ENCODE assay signal across 23 cellular contexts in the genomic region with DNA sequence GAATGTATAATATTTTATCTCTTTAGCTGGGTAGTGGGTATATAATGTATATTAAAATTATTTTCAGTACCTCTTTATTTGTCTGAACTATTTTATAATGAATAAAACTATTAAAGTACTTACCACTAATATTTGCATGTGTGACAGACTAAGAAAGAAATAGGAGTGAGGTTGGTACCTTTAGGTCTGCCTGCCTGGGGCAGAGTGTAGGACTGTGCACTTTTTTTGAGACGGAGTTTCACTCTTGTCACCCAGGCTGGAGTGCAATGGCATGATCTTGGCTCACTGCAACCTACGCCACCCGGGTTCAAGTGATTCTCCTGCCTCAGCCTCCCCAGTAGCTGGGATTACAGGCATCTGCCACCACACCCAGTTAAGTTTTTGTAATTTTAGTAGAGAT. TPM values are rescaled to one million over a fixed set of nuclear protein-coding genes. Genes with fewer than 3 reads are reported as not detected.
A peak's percentile ranks its signal among the peaks of the same experiment; 100 is the strongest.
DNase-seq lines count a peak whose midpoint lies in the region; ATAC-seq and TF ChIP-seq lines count a peak whose summit lies in the region.
"Had no signal": no experiment of that assay in that cellular context is flagged by ENCODE, and none has a peak within 500 bp of the region (broad histone marks: within the 10 kb centered on the region; RNA-seq: fewer than 3 reads in every experiment).

No MANE protein-coding gene starts in this region.

- H3K56ac ChIP-seq in mesendoderm (ENCODE audit: low read length): no peak overlapping the region

- H4K5ac ChIP-seq in mesendoderm (ENCODE audit: low read length): no peak overlapping the region

- no peak overlapping the region for H3K18ac ChIP-seq in mesendoderm (ENCODE audit: low read length)

- H2BK15ac ChIP-seq in mesendoderm (replicated peaks; ENCODE audit: low read depth): no peak overlapping the region

- H3K9ac ChIP-seq in mesendoderm (ENCODE audit: low read length): no peak overlapping the region

- no CpG with 5 or more reads among the region's 3 CpGs for whole genome bisulfite sequencing in mesendoderm (ENCODE audit: extremely low coverage, insufficient coverage, low lambda C conversion rate)

- no peak overlapping the region for H2BK5ac ChIP-seq in mesendoderm (ENCODE audit: low read length)

- no peaks in the 10 kb centered on the region for H3K79me2 ChIP-seq in mesendoderm (ENCODE audit: control insufficient read depth, insufficient read depth, low read length)

- no peak overlapping the region for H4K8ac ChIP-seq in mesendoderm (ENCODE audit: low read depth, low read length)

- H3K4me1 ChIP-seq in mesendoderm (ENCODE audit: control insufficient read depth, low read depth, low read length): peaks cover 4% of the 10 kb centered on the region
- H3K4me1 ChIP-seq: HAP-1, prostate gland had no signal

- H3K4me3 ChIP-seq in mesendoderm (ENCODE audit: low read length): no peak overlapping the region
- H3K4me3 ChIP-seq: coronary artery, HAP-1, heart left ventricle, prostate gland had no signal

- no peak for TF ChIP-seq POLR2A in GM18505 (IDR thresholded peaks at IDR 0.05; ENCODE audit: borderline replicate concordance, extremely low read depth, insufficient read depth, insufficient read length)

- no peak overlapping the region for H3K27ac ChIP-seq in mesendoderm (ENCODE audit: low read depth, low read length)
- H3K27ac ChIP-seq: coronary artery, epithelial cell of prostate, heart left ventricle, prostate gland had no signal

- H3K23ac ChIP-seq in mesendoderm (ENCODE audit: low read length): no peak overlapping the region

- H3K27me3 ChIP-seq in mesendoderm (ENCODE audit: insufficient read depth, low read length, poor library complexity): no peaks in the 10 kb centered on the region
- H3K27me3 ChIP-seq: heart left ventricle had no signal

- H3K36me3 ChIP-seq in mesendoderm (ENCODE audit: control insufficient read depth, insufficient read depth, low read length): no peaks in the 10 kb centered on the region
- H3K36me3 ChIP-seq: HAP-1, heart left ventricle, prostate gland had no signal

- H3K79me1 ChIP-seq in mesendoderm (ENCODE audit: low read length): peaks cover 6% of the 10 kb centered on the region

- H2AK5ac ChIP-seq in mesendoderm (ENCODE audit: low read length): no peak overlapping the region

- H3K4me2 ChIP-seq in mesendoderm (ENCODE audit: low read length): no peak overlapping the region

- H2BK120ac ChIP-seq in mesendoderm (ENCODE audit: low read depth, low read length): no peak overlapping the region

- no peak overlapping the region for H3K4ac ChIP-seq in mesendoderm (ENCODE audit: low read depth, low read length)

- DNase-seq in mesendoderm (no peak), NCI-H187 treated with DMSO at 0.1 percent for 48 hours (lab: John Stamatoyannopoulos, UW) (no peak)
- no peak for DNase-seq in stimulated activated CD4-positive, alpha-beta T cell treated with anti-CD3 and anti-CD28 coated beads, Interleukin-4, amount 100 ng/mL, for 4 hours
- DNase-seq: activated CD8-positive, alpha-beta memory T cell treated with anti-CD3 and anti-CD28 coated beads for 24 hours; activated gamma-delta T cell; COR-L47; GDM1; heart left ventricle; KBM-7; naive B cell; NCI-H1417; NCI-H446 treated with DMSO at 0.1 percent for 48 hours; stimulated activated CD4-positive, alpha-beta T cell treated with anti-CD3 and anti-CD28 coated beads, Interleukin-12 subunit alpha, Interleukin-12 subunit beta, amount 100 ng/mL, for 4 hours; substantia nigra had no signal

- ATAC-seq in GM18505 (IDR thresholded peaks at IDR 0.05; ENCODE audit: unreplicated experiment): peak; percentile 60
- peak; percentile 45 for ATAC-seq in GM19463 (IDR thresholded peaks at IDR 0.05; ENCODE audit: unreplicated experiment)
- peak; percentile 50 for ATAC-seq in HG02852 (IDR thresholded peaks at IDR 0.05; ENCODE audit: unreplicated experiment)
- ATAC-seq in HG03457 (IDR thresholded peaks at IDR 0.05; ENCODE audit: unreplicated experiment): peak; percentile 44
- ATAC-seq in SK-N-SH treated with all-trans-retinoic acid at 6 μM for 48 hours: no peak
- ATAC-seq: heart left ventricle had no signal

TF ChIP-seq in SK-N-SH treated with all-trans-retinoic acid at 6 μM for 48 hours, 23 proteins besides CTCF, POLR2A, EP300 and RAD21:
- TF ChIP-seq CSDC2 (CRISPR knock-in tag; IDR thresholded peaks at IDR 0.05) (no peak), TOX (CRISPR knock-in tag; IDR thresholded peaks at IDR 0.05; ENCODE audit: borderline replicate concordance) (no peak), ZFP3 (CRISPR knock-in tag; IDR thresholded peaks at IDR 0.05) (no peak), SNAI2 (CRISPR knock-in tag; IDR thresholded peaks at IDR 0.05) (no peak), ZNF8 (CRISPR knock-in tag; IDR thresholded peaks at IDR 0.05) (no peak), RARB (CRISPR knock-in tag; IDR thresholded peaks at IDR 0.05) (no peak), OSR1 (CRISPR knock-in tag; IDR thresholded peaks at IDR 0.05) (no peak), ZNF70 (CRISPR knock-in tag; IDR thresholded peaks at IDR 0.05) (no peak), ARNTL (CRISPR knock-in tag; IDR thresholded peaks at IDR 0.05; ENCODE audit: borderline replicate concordance, low read depth) (no peak)
- TF ChIP-seq, protein P1, sequence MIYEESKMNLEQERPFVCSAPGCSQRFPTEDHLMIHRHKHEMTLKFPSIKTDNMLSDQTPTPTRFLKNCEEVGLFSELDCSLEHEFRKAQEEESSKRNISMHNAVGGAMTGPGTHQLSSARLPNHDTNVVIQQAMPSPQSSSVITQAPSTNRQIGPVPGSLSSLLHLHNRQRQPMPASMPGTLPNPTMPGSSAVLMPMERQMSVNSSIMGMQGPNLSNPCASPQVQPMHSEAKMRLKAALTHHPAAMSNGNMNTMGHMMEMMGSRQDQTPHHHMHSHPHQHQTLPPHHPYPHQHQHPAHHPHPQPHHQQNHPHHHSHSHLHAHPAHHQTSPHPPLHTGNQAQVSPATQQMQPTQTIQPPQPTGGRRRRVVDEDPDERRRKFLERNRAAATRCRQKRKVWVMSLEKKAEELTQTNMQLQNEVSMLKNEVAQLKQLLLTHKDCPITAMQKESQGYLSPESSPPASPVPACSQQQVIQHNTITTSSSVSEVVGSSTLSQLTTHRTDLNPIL (CRISPR knock-in tag; IDR thresholded peaks at IDR 0.05; ENCODE audit: low read depth): no peak
- TF ChIP-seq, protein P2, sequence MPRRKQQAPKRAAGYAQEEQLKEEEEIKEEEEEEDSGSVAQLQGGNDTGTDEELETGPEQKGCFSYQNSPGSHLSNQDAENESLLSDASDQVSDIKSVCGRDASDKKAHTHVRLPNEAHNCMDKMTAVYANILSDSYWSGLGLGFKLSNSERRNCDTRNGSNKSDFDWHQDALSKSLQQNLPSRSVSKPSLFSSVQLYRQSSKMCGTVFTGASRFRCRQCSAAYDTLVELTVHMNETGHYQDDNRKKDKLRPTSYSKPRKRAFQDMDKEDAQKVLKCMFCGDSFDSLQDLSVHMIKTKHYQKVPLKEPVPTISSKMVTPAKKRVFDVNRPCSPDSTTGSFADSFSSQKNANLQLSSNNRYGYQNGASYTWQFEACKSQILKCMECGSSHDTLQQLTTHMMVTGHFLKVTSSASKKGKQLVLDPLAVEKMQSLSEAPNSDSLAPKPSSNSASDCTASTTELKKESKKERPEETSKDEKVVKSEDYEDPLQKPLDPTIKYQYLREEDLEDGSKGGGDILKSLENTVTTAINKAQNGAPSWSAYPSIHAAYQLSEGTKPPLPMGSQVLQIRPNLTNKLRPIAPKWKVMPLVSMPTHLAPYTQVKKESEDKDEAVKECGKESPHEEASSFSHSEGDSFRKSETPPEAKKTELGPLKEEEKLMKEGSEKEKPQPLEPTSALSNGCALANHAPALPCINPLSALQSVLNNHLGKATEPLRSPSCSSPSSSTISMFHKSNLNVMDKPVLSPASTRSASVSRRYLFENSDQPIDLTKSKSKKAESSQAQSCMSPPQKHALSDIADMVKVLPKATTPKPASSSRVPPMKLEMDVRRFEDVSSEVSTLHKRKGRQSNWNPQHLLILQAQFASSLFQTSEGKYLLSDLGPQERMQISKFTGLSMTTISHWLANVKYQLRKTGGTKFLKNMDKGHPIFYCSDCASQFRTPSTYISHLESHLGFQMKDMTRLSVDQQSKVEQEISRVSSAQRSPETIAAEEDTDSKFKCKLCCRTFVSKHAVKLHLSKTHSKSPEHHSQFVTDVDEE (CRISPR knock-in tag; IDR thresholded peaks at IDR 0.05): no peak

RNA-seq across cellular contexts. Expression of a gene that starts 18.8 kb away (rescaled TPM):
- polyA plus RNA-seq in mesendoderm (2013, experiment 1 of 2): 11.2 TPM
- 10.6 TPM for polyA plus RNA-seq in mesendoderm (2013, experiment 2 of 2)
